ENCODE assay signal across 8 cellular contexts in genomic region chr6:166957087-166957804, GRCh38. TPM values are rescaled to one million over a fixed set of nuclear protein-coding genes. Genes with fewer than 3 reads are reported as not detected.
DNase-seq lines count a peak whose midpoint lies in the region; ATAC-seq and TF ChIP-seq lines count a peak whose summit lies in the region.

No MANE protein-coding gene starts in this region.

- H3K27me3 Mint-ChIP-seq in T-helper 2 cell treated with Interferon-gamma antibody and Interleukin-4, amounts not matched to agents 5 μg/mL and 100 μg/mL, for 36 hours (ENCODE audit: low read depth), result no peaks in the 10 kb centered on the region

- DNase-seq in HL-60 (ENCODE audit: low read depth in 1 of 2, low spot score in 1 of 2) (peak in 1 of 2 experiments; percentile 75), right lobe of liver (peak; percentile 64 to 75 (median 64)), NCI-H1048 (lab: John Stamatoyannopoulos, UW) (no peak)
- DNase-seq in T-helper 2 cell treated with Interferon-gamma antibody and Interleukin-4, amounts not matched to agents 5 μg/mL and 100 μg/mL, for 36 hours (ENCODE audit: low spot score), result peak; percentile 42
- DNase-seq in stimulated activated naive CD8-positive, alpha-beta T cell treated with anti-CD3 and anti-CD28 coated beads, Interleukin-15, Interleukin-2, amounts not matched to agents 100 U/mL and 50 U/mL, for 24 hours, result peak; percentile 70

- peaks cover under 1% of the 10 kb centered on the region for H3K9me3 Mint-ChIP-seq in T-helper 2 cell treated with Interferon-gamma antibody and Interleukin-4, amounts not matched to agents 5 μg/mL and 100 μg/mL, for 36 hours

- no peaks in the 10 kb centered on the region for H3K27me3 ChIP-seq in HL-60 (ENCODE audit: insufficient read depth, poor library complexity, severe bottlenecking)
- no peaks in the 10 kb centered on the region for H3K27me3 ChIP-seq in right lobe of liver

- TF ChIP-seq CTCF in HL-60 (IDR thresholded peaks at IDR 0.05; ENCODE audit: insufficient read depth, low read length) (no peak), right lobe of liver (IDR thresholded peaks at IDR 0.05) (no peak)

- no peak for TF ChIP-seq POLR2A in right lobe of liver (IDR thresholded peaks at IDR 0.05)

- intact Hi-C loops in right lobe of liver (cut with DNase I), result no loop called here

- H3K27ac Mint-ChIP-seq in T-helper 2 cell treated with Interferon-gamma antibody and Interleukin-4, amounts not matched to agents 5 μg/mL and 100 μg/mL, for 36 hours, result peak overlapping the region; percentile 99

- ATAC-seq in GM21381 (IDR thresholded peaks at IDR 0.05; ENCODE audit: unreplicated experiment) (peak; percentile 38), right lobe of liver (peak; percentile 19 to 40 (median 34))
- peak; percentile 24 for ATAC-seq in stimulated activated naive CD8-positive, alpha-beta T cell treated with anti-CD3 and anti-CD28 coated beads, Interleukin-15, Interleukin-2, amounts not matched to agents 100 U/mL and 50 U/mL, for 24 hours

- H3K4me3 Mint-ChIP-seq in T-helper 2 cell treated with Interferon-gamma antibody and Interleukin-4, amounts not matched to agents 5 μg/mL and 100 μg/mL, for 36 hours, result peak overlapping the region; percentile 96

- H3K4me1 Mint-ChIP-seq in T-helper 2 cell treated with Interferon-gamma antibody and Interleukin-4, amounts not matched to agents 5 μg/mL and 100 μg/mL, for 36 hours (ENCODE audit: low read depth), result peaks cover 60% of the 10 kb centered on the region

- H3K9me3 ChIP-seq in ES-I3 (ENCODE audit: control insufficient read depth, insufficient read depth, low read length), result no peaks in the 10 kb centered on the region
- no peaks in the 10 kb centered on the region for H3K9me3 ChIP-seq in right lobe of liver

- 26% methylated on average over 9 of the region's 26 CpGs for WGBS in right lobe of liver (ENCODE audit: insufficient coverage, low coverage, low lambda C conversion rate, missing lambda C conversion rate)

- no peaks in the 10 kb centered on the region for H3K36me3 ChIP-seq in ES-I3 (ENCODE audit: insufficient read depth, low read length)
- H3K36me3 ChIP-seq in right lobe of liver, result no peaks in the 10 kb centered on the region

- peaks cover 21% of the 10 kb centered on the region for H3K36me3 Mint-ChIP-seq in T-helper 2 cell treated with Interferon-gamma antibody and Interleukin-4, amounts not matched to agents 5 μg/mL and 100 μg/mL, for 36 hours (ENCODE audit: low read depth)

- H3K27ac ChIP-seq in HL-60 (replicated peaks) (peak overlapping the region; percentile 93), cingulate gyrus (ENCODE audit: low read depth, low read length) (peak overlapping the region; percentile 33), right lobe of liver (peak overlapping the region; percentile 68 to 84 (median 84))

- no peaks in the 10 kb centered on the region for H3K4me1 ChIP-seq in ES-I3 (ENCODE audit: insufficient read depth, low read length)
- peaks cover 0 to 3% (median 0%) of the 10 kb centered on the region in 4 donors for H3K4me1 ChIP-seq in right lobe of liver

- peak overlapping the region; percentile 92 for H3K9ac ChIP-seq in ES-I3 (ENCODE audit: low read depth, low read length)

- H3K4me3 ChIP-seq in HL-60 (replicated peaks; ENCODE audit: insufficient read depth, low read length), result peak overlapping the region; percentile 72
- H3K4me3 ChIP-seq in right lobe of liver, result peak overlapping the region; percentile 86 to 97 (median 87)

RNA-seq across cellular contexts. Expression of gene RNASET2, which starts 0.9 kb away (rescaled TPM):
- total RNA-seq in right lobe of liver, result 10 to 100 TPM; 21.7 to 48.4 (median 30.8) TPM

RNA-seq across cellular contexts. Expression of gene CEP43, which starts 42.0 kb away (rescaled TPM):
- total RNA-seq in right lobe of liver, result 10 to 100 TPM; 11.7 to 23.5 (median 19.7) TPM

Comparison
In these comparisons a context has a peak if more than half of its experiments do, and no peak if none do; other contexts are left out.
1. H3K27ac ChIP-seq: peak in every context shown above with its lines; median percentile 93 in HL-60; 84 in right lobe of liver; 33 in cingulate gyrus.